ENCODE assay signal across 18 cellular contexts in genomic region chr5:138676556-138677193, GRCh38.
"Had no signal": no experiment of that assay in that cellular context is flagged by ENCODE, and none has a peak within 500 bp of the region (broad histone marks: within the 10 kb centered on the region; RNA-seq: fewer than 3 reads in every experiment).

No MANE protein-coding gene starts in this region.

- H3K27me3 ChIP-seq: gastrocnemius medialis, sigmoid colon, suprapubic skin, thyroid gland, upper lobe of right lung had no signal

- H3K4me3 ChIP-seq: gastrocnemius medialis, lung, sigmoid colon, skin epidermis, suprapubic skin, thyroid gland, upper lobe of right lung had no signal

- H3K36me3 ChIP-seq: gastrocnemius medialis, sigmoid colon, suprapubic skin, thyroid gland, upper lobe of right lung had no signal

- H3K9me3 ChIP-seq: gastrocnemius medialis, suprapubic skin, thyroid gland, upper lobe of right lung had no signal

- H3K4me1 Mint-ChIP-seq: immature natural killer cell, naive B cell, nephron had no signal

- H3K4me1 ChIP-seq: gastrocnemius medialis, sigmoid colon, suprapubic skin, thyroid gland, upper lobe of right lung had no signal

- ATAC-seq: esophagus mucosa, gastrocnemius medialis, left colon, left ventricle myocardium superior, upper lobe of right lung had no signal

- H3K27ac ChIP-seq: gastrocnemius medialis, sigmoid colon, skin epidermis, suprapubic skin, thyroid gland, upper lobe of right lung had no signal

- H3K4me3 Mint-ChIP-seq: immature natural killer cell, naive B cell, nephron had no signal

- DNase-seq: effector memory CD4-positive, alpha-beta T cell; gastrocnemius medialis; glutamatergic neuron; immature natural killer cell; left colon; left ventricle myocardium superior; mesendoderm; naive B cell; occipital lobe; sigmoid colon; stimulated activated naive CD4-positive, alpha-beta T cell; thyroid gland; upper lobe of right lung had no signal

- H3K27ac Mint-ChIP-seq: immature natural killer cell, naive B cell, nephron had no signal
